In genomic region chr7:92696584-92696983, GRCh38 we compare ENCODE assay signal across 1 cellular context.
TF ChIP-seq lines count a peak whose summit lies in the region.

No MANE protein-coding gene starts in this region.

TF ChIP-seq in GM23338, 12 proteins besides CTCF, POLR2A, EP300 and RAD21 (continued from another document):
- no peak for TF ChIP-seq ZNF462 (CRISPR knock-in tag; IDR thresholded peaks at IDR 0.05)
- TF ChIP-seq REST (IDR thresholded peaks at IDR 0.05; ENCODE audit: unreplicated experiment) = no peak
- TF ChIP-seq ZNF114 (CRISPR knock-in tag; IDR thresholded peaks at IDR 0.05) = no peak
- no peak for TF ChIP-seq NANOG (IDR thresholded peaks at IDR 0.05; ENCODE audit: borderline replicate concordance)
- TF ChIP-seq EZH2phosphoT487 (IDR thresholded peaks at IDR 0.05; ENCODE audit: unreplicated experiment) = no peak
- TF ChIP-seq ZNF331 (CRISPR knock-in tag; IDR thresholded peaks at IDR 0.05; ENCODE audit: low read depth) = no peak
- TF ChIP-seq EZH2 (IDR thresholded peaks at IDR 0.05; ENCODE audit: low read depth, unreplicated experiment) = no peak
- no peak for TF ChIP-seq STAT1 (IDR thresholded peaks at IDR 0.05; ENCODE audit: unreplicated experiment)
- TF ChIP-seq CREB1 (CRISPR knock-in tag; IDR thresholded peaks at IDR 0.05; ENCODE audit: low read depth) = no peak
- TF ChIP-seq JUNB (IDR thresholded peaks at IDR 0.05; ENCODE audit: unreplicated experiment) = no peak
- TF ChIP-seq ETS1 (IDR thresholded peaks at IDR 0.05) = no peak
